ENCODE assay signal across 16 cellular contexts in genomic region chr4:97142893-97143292, GRCh38.
A peak's percentile ranks its signal among the peaks of the same experiment; 100 is the strongest.
DNase-seq lines count a peak whose midpoint lies in the region; TF ChIP-seq lines count a peak whose summit lies in the region.
"Had no signal": no experiment of that assay in that cellular context is flagged by ENCODE, and none has a peak within 500 bp of the region (broad histone marks: within the 10 kb centered on the region; RNA-seq: fewer than 3 reads in every experiment).

No MANE protein-coding gene starts in this region.

- H3K9me3 ChIP-seq in endodermal cell (ENCODE audit: control insufficient read depth, low read length): peaks cover 62% of the 10 kb centered on the region
- no peaks in the 10 kb centered on the region for H3K9me3 ChIP-seq in smooth muscle cell (replicated peaks; ENCODE audit: low read depth)

- H3K79me2 ChIP-seq in smooth muscle cell (ENCODE audit: low read depth): no peaks in the 10 kb centered on the region

- CTCF ChIA-PET in HEK293T (lab: Yijun Ruan, JAX): no interaction called here

- H3K27me3 ChIP-seq in endodermal cell (ENCODE audit: control insufficient read depth, insufficient read depth, low read length, poor library complexity, severe bottlenecking) (no peaks in the 10 kb centered on the region), smooth muscle cell (ENCODE audit: low read depth) (no peaks in the 10 kb centered on the region)
- H3K27me3 ChIP-seq: BLaER1 treated with 17β-estradiol and CSF1 and Interleukin-3, amounts not matched to agents 10 nM and 100 nM had no signal

- H3K4me2 ChIP-seq in smooth muscle cell: no peak overlapping the region
- H3K4me2 ChIP-seq: BLaER1 treated with 17β-estradiol and CSF1 and Interleukin-3, amounts not matched to agents 10 nM and 100 nM; PC-9 had no signal

- H3K36me3 Mint-ChIP-seq in endodermal cell (ENCODE audit: low read depth): peaks cover 31% of the 10 kb centered on the region
- H3K36me3 Mint-ChIP-seq in immature natural killer cell: peaks cover 0 to 7% (median 4%) of the 10 kb centered on the region in 3 donors
- H3K36me3 Mint-ChIP-seq: CD8-positive, alpha-beta T cell had no signal

- peak overlapping the region; percentile 35 for H2AFZ ChIP-seq in smooth muscle cell (ENCODE audit: low read depth)
- H2AFZ ChIP-seq: PC-9 had no signal

- H3K4me1 Mint-ChIP-seq in endodermal cell (no peaks in the 10 kb centered on the region), immature natural killer cell (no peaks in the 10 kb centered on the region)

- WGBS in endodermal cell (ENCODE audit: insufficient coverage in 1 of 2, insufficient read length in 1 of 2), 2 experiments: 88 to 94% methylated on average over 1 to 3 of the region's 4 CpGs
- 66% methylated on average over 4 of the region's 4 CpGs for WGBS in smooth muscle cell (ENCODE audit: low lambda C conversion rate)

- DNase-seq in HEK293T (ENCODE audit: extremely low spot score) (peak; percentile 7), NCI-H2227 (lab: John Stamatoyannopoulos, UW; ENCODE audit: unreplicated experiment) (peak; percentile 14), endodermal cell (no peak), smooth muscle cell (lab: John Stamatoyannopoulos, UW; ENCODE audit: unreplicated experiment) (no peak), NCI-H2196 treated with DMSO at 0.1 percent for 48 hours (lab: John Stamatoyannopoulos, UW; ENCODE audit: unreplicated experiment) (no peak), immature natural killer cell (no peak), KBM-7 (no peak)
- DNase-seq: CD8-positive, alpha-beta T cell; GOT3; NCI-H2107; NCI-H510A; PC-9; SIG-M5; T-helper 1 cell had no signal

- in situ Hi-C loops in KBM-7 (cut with MboI; ENCODE audit: low pct_unique_long_range_greater_than_20kb, low sequenced_read_pairs): no loop called here

- no peak for TF ChIP-seq CTCF in endodermal cell (conservative IDR thresholded peaks at IDR 0.05)
- no peak for TF ChIP-seq CTCF in smooth muscle cell (IDR thresholded peaks at IDR 0.05; ENCODE audit: borderline replicate concordance, insufficient read depth, poor library complexity, severe bottlenecking)

- no peak overlapping the region for H3K4me3 Mint-ChIP-seq in endodermal cell
- no peak overlapping the region for H3K4me3 Mint-ChIP-seq in immature natural killer cell
- H3K4me3 Mint-ChIP-seq: CD8-positive, alpha-beta T cell had no signal

- no peaks in the 10 kb centered on the region for H3F3A ChIP-seq in smooth muscle cell (ENCODE audit: low read depth)

- peak overlapping the region; percentile 43 for H3K4me3 ChIP-seq in endodermal cell (ENCODE audit: low read length)
- no peak overlapping the region for H3K4me3 ChIP-seq in smooth muscle cell
- H3K4me3 ChIP-seq: BLaER1 treated with 17β-estradiol and CSF1 and Interleukin-3, amounts not matched to agents 10 nM and 100 nM; PC-9 had no signal

- POLR2A ChIA-PET in HEK293T (lab: Yijun Ruan, JAX): no interaction called here

- H3K36me3 ChIP-seq in endodermal cell (ENCODE audit: control insufficient read depth, insufficient read depth, low read length) (no peaks in the 10 kb centered on the region), smooth muscle cell (ENCODE audit: low read depth) (no peaks in the 10 kb centered on the region)
- H3K36me3 ChIP-seq: BLaER1 treated with 17β-estradiol and CSF1 and Interleukin-3, amounts not matched to agents 10 nM and 100 nM had no signal

- H3K4me1 ChIP-seq in endodermal cell (ENCODE audit: control insufficient read depth, insufficient read depth, low read length) (no peaks in the 10 kb centered on the region), smooth muscle cell (ENCODE audit: low read depth) (no peaks in the 10 kb centered on the region)
- H3K4me1 ChIP-seq: BLaER1 treated with 17β-estradiol and CSF1 and Interleukin-3, amounts not matched to agents 10 nM and 100 nM had no signal

- no peak overlapping the region for H3K9ac ChIP-seq in endodermal cell (ENCODE audit: extremely low read depth, low read length, poor library complexity, severe bottlenecking)
- no peak overlapping the region for H3K9ac ChIP-seq in smooth muscle cell (ENCODE audit: low read depth)
- H3K9ac ChIP-seq: BLaER1 treated with 17β-estradiol and CSF1 and Interleukin-3, amounts not matched to agents 10 nM and 100 nM had no signal

- H3K9me3 Mint-ChIP-seq in endodermal cell (peaks cover 45% of the 10 kb centered on the region), immature natural killer cell (peaks cover 11 to 63% (median 26%) of the 10 kb centered on the region in 6 donors)

- H3K27me3 Mint-ChIP-seq in endodermal cell (ENCODE audit: insufficient read depth) (no peaks in the 10 kb centered on the region), immature natural killer cell (ENCODE audit: low read depth in 3 of 3) (peaks cover 0 to 3% (median 0%) of the 10 kb centered on the region in 3 donors)

- no peak overlapping the region for H3K27ac Mint-ChIP-seq in endodermal cell
- no peak overlapping the region for H3K27ac Mint-ChIP-seq in immature natural killer cell
- H3K27ac Mint-ChIP-seq: CD8-positive, alpha-beta T cell had no signal

- H3K27ac ChIP-seq in endodermal cell (ENCODE audit: low read depth, low read length) (no peak overlapping the region), smooth muscle cell (ENCODE audit: low read depth) (no peak overlapping the region)
- H3K27ac ChIP-seq: BLaER1 treated with 17β-estradiol and CSF1 and Interleukin-3, amounts not matched to agents 10 nM and 100 nM; PC-9; RWPE1 had no signal

- no peaks in the 10 kb centered on the region for H4K20me1 ChIP-seq in smooth muscle cell (ENCODE audit: low read depth)
- H4K20me1 ChIP-seq: BLaER1 treated with 17β-estradiol and CSF1 and Interleukin-3, amounts not matched to agents 10 nM and 100 nM had no signal

TF ChIP-seq in HEK293T, 16 proteins besides CTCF, POLR2A, EP300 and RAD21:
- TF ChIP-seq ARNT (IDR thresholded peaks at IDR 0.05) (no peak), ZNF384 (IDR thresholded peaks at IDR 0.05) (no peak), LEF1 (IDR thresholded peaks at IDR 0.05; ENCODE audit: borderline replicate concordance) (no peak), TARDBP (IDR thresholded peaks at IDR 0.05) (no peak), L3MBTL2 (conservative IDR thresholded peaks at IDR 0.05) (no peak), SUZ12 (IDR thresholded peaks at IDR 0.05) (no peak), BHLHE40 (IDR thresholded peaks at IDR 0.05; ENCODE audit: borderline replicate concordance) (no peak), CTBP1 (IDR thresholded peaks at IDR 0.05; ENCODE audit: borderline replicate concordance) (no peak)
TF ChIP-seq in HEK293T: peak in this region for 0.

Comparison
In these comparisons a context has a peak if more than half of its experiments do, and no peak if none do; other contexts are left out.
1. DNase-seq: peak in HEK293T (single experiment) and NCI-H2227 (single experiment); none in endodermal cell (single experiment), smooth muscle cell (single experiment), NCI-H2196 treated with DMSO at 0.1 percent for 48 hours (single experiment), immature natural killer cell (0 of 3) and KBM-7 (single experiment).